1 cellular context compared by ENCODE assay signal in the genomic region with DNA sequence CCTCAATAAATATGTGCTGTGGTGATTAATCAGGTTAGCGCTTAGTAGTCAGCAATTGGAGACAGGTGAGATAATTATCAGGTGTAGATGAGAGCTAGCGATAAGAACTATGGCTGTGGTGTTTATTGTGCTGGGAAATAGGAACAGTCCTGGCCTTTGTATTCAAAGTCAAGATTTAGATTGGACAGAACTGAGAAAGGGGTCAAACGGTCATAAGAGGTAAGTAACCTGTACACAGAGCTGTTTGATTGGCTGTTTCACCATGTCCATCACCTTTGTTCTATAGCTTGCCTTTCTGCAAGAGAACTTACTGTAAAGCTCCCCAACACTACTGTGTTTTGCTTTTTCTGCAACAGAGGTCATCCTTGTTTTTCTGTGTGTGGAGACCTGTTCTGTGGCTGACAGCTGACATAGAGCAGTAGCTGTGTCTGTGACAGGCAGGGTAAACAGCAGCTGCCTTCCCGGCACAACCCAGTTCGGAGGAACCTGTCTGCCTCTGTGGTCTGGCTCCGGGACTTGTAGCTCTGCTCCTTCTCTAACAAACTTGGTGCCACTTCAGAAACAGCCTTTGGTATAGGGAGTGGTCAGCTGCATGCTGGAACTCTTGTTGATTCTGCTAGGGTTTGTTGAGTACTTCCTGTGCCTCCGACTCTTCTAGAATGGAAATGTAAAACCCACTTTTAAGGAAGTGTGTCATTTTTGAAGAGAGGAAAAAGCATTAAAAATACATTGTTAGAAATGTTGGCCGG.
A peak's percentile ranks its signal among the peaks of the same experiment; 100 is the strongest.
TF ChIP-seq lines count a peak whose summit lies in the region.

No MANE protein-coding gene starts in this region.

TF ChIP-seq in GM12878, 131 proteins besides CTCF, POLR2A, EP300 and RAD21:
- TF ChIP-seq BCL11A (IDR thresholded peaks at IDR 0.05; ENCODE audit: low read depth, low read length), result no peak
- TF ChIP-seq, protein P1, sequence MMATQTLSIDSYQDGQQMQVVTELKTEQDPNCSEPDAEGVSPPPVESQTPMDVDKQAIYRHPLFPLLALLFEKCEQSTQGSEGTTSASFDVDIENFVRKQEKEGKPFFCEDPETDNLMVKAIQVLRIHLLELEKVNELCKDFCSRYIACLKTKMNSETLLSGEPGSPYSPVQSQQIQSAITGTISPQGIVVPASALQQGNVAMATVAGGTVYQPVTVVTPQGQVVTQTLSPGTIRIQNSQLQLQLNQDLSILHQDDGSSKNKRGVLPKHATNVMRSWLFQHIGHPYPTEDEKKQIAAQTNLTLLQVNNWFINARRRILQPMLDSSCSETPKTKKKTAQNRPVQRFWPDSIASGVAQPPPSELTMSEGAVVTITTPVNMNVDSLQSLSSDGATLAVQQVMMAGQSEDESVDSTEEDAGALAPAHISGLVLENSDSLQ (IDR thresholded peaks at IDR 0.05), result peak; percentile 77
- no peak for TF ChIP-seq RUNX3 (IDR thresholded peaks at IDR 0.05; ENCODE audit: low read length)
- no peak for TF ChIP-seq EED (IDR thresholded peaks at IDR 0.05; ENCODE audit: low read depth)
- TF ChIP-seq CBX5 (IDR thresholded peaks at IDR 0.05; ENCODE audit: low read depth), result no peak
- TF ChIP-seq SPI1 (IDR thresholded peaks at IDR 0.05; ENCODE audit: borderline replicate concordance, insufficient read depth, low read depth, low read length), result peak; percentile 36; the same call in 1 of the 2 replicates
- TF ChIP-seq ZNF207 (IDR thresholded peaks at IDR 0.05; ENCODE audit: borderline replicate concordance), result no peak
- TF ChIP-seq, protein P2, sequence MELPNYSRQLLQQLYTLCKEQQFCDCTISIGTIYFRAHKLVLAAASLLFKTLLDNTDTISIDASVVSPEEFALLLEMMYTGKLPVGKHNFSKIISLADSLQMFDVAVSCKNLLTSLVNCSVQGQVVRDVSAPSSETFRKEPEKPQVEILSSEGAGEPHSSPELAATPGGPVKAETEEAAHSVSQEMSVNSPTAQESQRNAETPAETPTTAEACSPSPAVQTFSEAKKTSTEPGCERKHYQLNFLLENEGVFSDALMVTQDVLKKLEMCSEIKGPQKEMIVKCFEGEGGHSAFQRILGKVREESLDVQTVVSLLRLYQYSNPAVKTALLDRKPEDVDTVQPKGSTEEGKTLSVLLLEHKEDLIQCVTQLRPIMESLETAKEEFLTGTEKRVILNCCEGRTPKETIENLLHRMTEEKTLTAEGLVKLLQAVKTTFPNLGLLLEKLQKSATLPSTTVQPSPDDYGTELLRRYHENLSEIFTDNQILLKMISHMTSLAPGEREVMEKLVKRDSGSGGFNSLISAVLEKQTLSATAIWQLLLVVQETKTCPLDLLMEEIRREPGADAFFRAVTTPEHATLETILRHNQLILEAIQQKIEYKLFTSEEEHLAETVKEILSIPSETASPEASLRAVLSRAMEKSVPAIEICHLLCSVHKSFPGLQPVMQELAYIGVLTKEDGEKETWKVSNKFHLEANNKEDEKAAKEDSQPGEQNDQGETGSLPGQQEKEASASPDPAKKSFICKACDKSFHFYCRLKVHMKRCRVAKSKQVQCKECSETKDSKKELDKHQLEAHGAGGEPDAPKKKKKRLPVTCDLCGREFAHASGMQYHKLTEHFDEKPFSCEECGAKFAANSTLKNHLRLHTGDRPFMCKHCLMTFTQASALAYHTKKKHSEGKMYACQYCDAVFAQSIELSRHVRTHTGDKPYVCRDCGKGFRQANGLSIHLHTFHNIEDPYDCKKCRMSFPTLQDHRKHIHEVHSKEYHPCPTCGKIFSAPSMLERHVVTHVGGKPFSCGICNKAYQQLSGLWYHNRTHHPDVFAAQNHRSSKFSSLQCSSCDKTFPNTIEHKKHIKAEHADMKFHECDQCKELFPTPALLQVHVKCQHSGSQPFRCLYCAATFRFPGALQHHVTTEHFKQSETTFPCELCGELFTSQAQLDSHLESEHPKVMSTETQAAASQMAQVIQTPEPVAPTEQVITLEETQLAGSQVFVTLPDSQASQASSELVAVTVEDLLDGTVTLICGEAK (IDR thresholded peaks at IDR 0.05; ENCODE audit: borderline replicate concordance), result no peak
- TF ChIP-seq, protein P3, sequence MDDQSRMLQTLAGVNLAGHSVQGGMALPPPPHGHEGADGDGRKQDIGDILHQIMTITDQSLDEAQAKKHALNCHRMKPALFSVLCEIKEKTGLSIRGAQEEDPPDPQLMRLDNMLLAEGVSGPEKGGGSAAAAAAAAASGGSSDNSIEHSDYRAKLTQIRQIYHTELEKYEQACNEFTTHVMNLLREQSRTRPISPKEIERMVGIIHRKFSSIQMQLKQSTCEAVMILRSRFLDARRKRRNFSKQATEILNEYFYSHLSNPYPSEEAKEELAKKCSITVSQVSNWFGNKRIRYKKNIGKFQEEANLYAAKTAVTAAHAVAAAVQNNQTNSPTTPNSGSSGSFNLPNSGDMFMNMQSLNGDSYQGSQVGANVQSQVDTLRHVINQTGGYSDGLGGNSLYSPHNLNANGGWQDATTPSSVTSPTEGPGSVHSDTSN (IDR thresholded peaks at IDR 0.05; ENCODE audit: insufficient replicate concordance, low read depth, low read length), result peak; percentile 54
- no peak for TF ChIP-seq CEBPB (IDR thresholded peaks at IDR 0.05; ENCODE audit: borderline replicate concordance in 1 of 2, low read depth in 2 of 2, low read length in 2 of 2)
- no peak for TF ChIP-seq MYC (IDR thresholded peaks at IDR 0.05; ENCODE audit: insufficient read depth, insufficient read length, insufficient replicate concordance, low read length, severe bottlenecking)
- no peak for TF ChIP-seq SUPT20H (IDR thresholded peaks at IDR 0.05; ENCODE audit: borderline replicate concordance, control insufficient read depth, low read depth, low read length)
- no peak for TF ChIP-seq MYB (IDR thresholded peaks at IDR 0.05; ENCODE audit: borderline replicate concordance, low read depth, low read length)
- no peak for TF ChIP-seq HCFC1 (IDR thresholded peaks at IDR 0.05; ENCODE audit: low read length)
- no peak for TF ChIP-seq SUZ12 (IDR thresholded peaks at IDR 0.05; ENCODE audit: unreplicated experiment)
- TF ChIP-seq FOS (IDR thresholded peaks at IDR 0.05; ENCODE audit: borderline replicate concordance, extremely low read depth, insufficient read length), result no peak
